In the genomic region with DNA sequence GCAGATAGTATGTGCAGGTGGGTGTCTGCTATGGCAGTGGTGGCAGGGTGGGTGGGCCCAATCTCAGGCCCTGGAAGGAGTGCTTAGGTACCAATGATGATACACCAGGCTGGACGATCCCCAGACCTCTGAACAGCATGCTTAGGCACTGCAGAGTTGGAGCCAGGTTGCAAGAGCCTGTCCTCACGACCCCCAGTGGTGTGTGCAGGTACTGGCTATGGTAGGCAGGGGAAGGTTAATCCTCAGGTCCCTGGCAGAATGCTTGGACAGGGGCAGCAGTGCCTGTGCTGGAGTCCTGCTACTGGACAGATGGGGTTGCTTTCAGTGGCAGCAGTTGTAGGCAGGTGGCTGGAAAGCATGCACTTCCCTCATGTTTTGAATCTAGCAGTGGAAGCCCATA, we compare ENCODE assay signal across 8 cellular contexts.
DNase-seq lines count a peak whose midpoint lies in the region; ATAC-seq and TF ChIP-seq lines count a peak whose summit lies in the region.

No MANE protein-coding gene starts in this region.

- POLR2A ChIA-PET in naive thymus-derived CD4-positive, alpha-beta T cell (lab: Charles Lee) = no interaction called here

- TF ChIP-seq CTCF in 22Rv1 (IDR thresholded peaks at IDR 0.05) (peak; percentile 52), choroid plexus epithelial cell (conservative IDR thresholded peaks at IDR 0.05; ENCODE audit: low read depth, low read length) (peak; percentile 42)

- no peak overlapping the region for H3K4me3 Mint-ChIP-seq in naive thymus-derived CD4-positive, alpha-beta T cell

- H3K4me1 ChIP-seq in naive thymus-derived CD4-positive, alpha-beta T cell (ENCODE audit: control insufficient read depth in 2 of 2, insufficient read depth in 2 of 2, low read length in 2 of 2) = no peaks in the 10 kb centered on the region

- H3K27ac Mint-ChIP-seq in naive thymus-derived CD4-positive, alpha-beta T cell = peak overlapping the region in 1 of 9 donors; percentile 36

- H3K27me3 ChIP-seq in naive thymus-derived CD4-positive, alpha-beta T cell (ENCODE audit: control insufficient read depth in 2 of 2, insufficient read depth in 2 of 2, low read length in 2 of 2) = no peaks in the 10 kb centered on the region

- peaks cover 0 to 9% (median 4%) of the 10 kb centered on the region in 7 donors for H3K4me1 Mint-ChIP-seq in naive thymus-derived CD4-positive, alpha-beta T cell

- H3K36me3 Mint-ChIP-seq in naive thymus-derived CD4-positive, alpha-beta T cell = peaks cover 0 to 10% (median 0%) of the 10 kb centered on the region in 5 donors

- peaks cover 0 to 11% (median 0%) of the 10 kb centered on the region in 11 donors for H3K9me3 Mint-ChIP-seq in naive thymus-derived CD4-positive, alpha-beta T cell

- DNase-seq in choroid plexus epithelial cell (ENCODE audit: low read depth) (no peak), SW 1271 (lab: John Stamatoyannopoulos, UW) (no peak), NCI-H2029 (lab: John Stamatoyannopoulos, UW) (no peak)
- DNase-seq in naive thymus-derived CD4-positive, alpha-beta T cell = no peak

- no peaks in the 10 kb centered on the region for H3K9me3 ChIP-seq in naive thymus-derived CD4-positive, alpha-beta T cell (ENCODE audit: control insufficient read depth in 2 of 3, low read length in 3 of 3)

- H3K36me3 ChIP-seq in naive thymus-derived CD4-positive, alpha-beta T cell (ENCODE audit: control insufficient read depth in 2 of 3, insufficient read depth in 3 of 3, low read length in 3 of 3) = no peaks in the 10 kb centered on the region

- H3K27ac ChIP-seq in 22Rv1 = no peak overlapping the region
- H3K27ac ChIP-seq in naive thymus-derived CD4-positive, alpha-beta T cell (ENCODE audit: low read depth, low read length) = no peak overlapping the region

- H3K4me3 ChIP-seq in choroid plexus epithelial cell (ENCODE audit: low read depth, low read length) = no peak overlapping the region
- no peak overlapping the region for H3K4me3 ChIP-seq in naive thymus-derived CD4-positive, alpha-beta T cell (ENCODE audit: low read length)

- peak; percentile 61 for ATAC-seq in GM18517 (IDR thresholded peaks at IDR 0.05; ENCODE audit: unreplicated experiment)
- peak; percentile 64 for ATAC-seq in HG03442 (IDR thresholded peaks at IDR 0.05; ENCODE audit: unreplicated experiment)
- no peak for ATAC-seq in naive thymus-derived CD4-positive, alpha-beta T cell
- ATAC-seq in HG03139 (IDR thresholded peaks at IDR 0.05; ENCODE audit: unreplicated experiment) = no peak

- CTCF ChIA-PET in naive thymus-derived CD4-positive, alpha-beta T cell (lab: Charles Lee) = interaction anchor here (0.6 kb wide), 1 partner anchor 102 kb away, joined by 3 read pairs; no protein-coding TSS in a partner anchor

- intact Hi-C loops in naive thymus-derived CD4-positive, alpha-beta T cell (cut with micrococcal nuclease) = no loop called here

- H3K27me3 Mint-ChIP-seq in naive thymus-derived CD4-positive, alpha-beta T cell = peaks cover 0 to 4% (median 4%) of the 10 kb centered on the region in 5 donors

Comparison
In these comparisons a context has a peak if more than half of its experiments do, and no peak if none do; other contexts are left out.
1. ATAC-seq: peak in GM18517 (single experiment) and HG03442 (single experiment); none in naive thymus-derived CD4-positive, alpha-beta T cell (single experiment) and HG03139 (single experiment).